In the genomic region with DNA sequence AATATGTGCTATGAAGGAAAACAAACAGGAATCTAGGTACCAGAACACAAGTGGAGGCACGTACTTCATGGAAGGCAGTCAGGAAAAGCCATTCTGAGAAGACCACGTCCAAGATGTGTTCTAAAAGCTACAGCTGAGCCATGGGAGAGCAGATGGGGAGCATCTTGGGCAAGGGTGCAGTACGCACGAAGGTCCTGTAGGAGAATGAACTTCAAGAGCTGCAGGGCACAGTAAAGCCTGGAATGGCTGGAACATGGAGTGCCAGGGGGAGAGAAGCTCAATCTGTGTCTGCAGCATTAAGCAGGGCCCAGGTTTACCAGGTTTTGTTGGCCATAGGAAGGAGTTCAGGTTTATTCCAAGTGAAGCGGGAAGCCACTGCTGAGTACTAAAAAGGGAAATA, we compare ENCODE assay signal across 1 cellular context.
TF ChIP-seq lines count a peak whose summit lies in the region.

No MANE protein-coding gene starts in this region.

TF ChIP-seq in H1, 55 proteins besides CTCF, POLR2A, EP300 and RAD21:
- TF ChIP-seq EZH2 (IDR thresholded peaks at IDR 0.05; ENCODE audit: low read depth, low read length, severe bottlenecking) (no peak), GABPA (IDR thresholded peaks at IDR 0.05; ENCODE audit: borderline replicate concordance, insufficient read depth, low read length) (no peak)
